In the genomic region with DNA sequence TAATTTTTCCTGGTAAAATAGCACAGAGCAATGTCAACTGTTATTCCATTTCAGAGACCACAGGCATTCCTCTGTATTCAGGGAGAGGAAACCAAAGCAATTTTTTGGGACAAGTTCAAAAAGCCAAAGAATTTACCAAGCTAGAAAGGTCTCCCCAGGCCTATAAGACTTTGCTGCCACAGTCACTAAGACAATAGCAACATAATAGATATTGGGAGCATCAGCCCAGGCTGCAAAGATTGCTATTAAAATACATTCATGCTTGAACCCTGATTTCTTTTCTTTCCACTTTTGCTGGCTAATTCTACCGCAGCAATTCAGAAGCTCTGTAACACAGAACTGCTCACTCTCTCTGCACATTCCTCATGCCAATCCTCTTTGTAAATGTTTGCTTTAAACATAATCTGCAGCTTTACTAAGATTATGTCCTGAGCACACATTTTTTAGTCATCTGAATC, we compare ENCODE assay signal across 12 cellular contexts.
DNase-seq lines count a peak whose midpoint lies in the region; ATAC-seq, FAIRE-seq and TF ChIP-seq lines count a peak whose summit lies in the region.
"Had no signal": no experiment of that assay in that cellular context is flagged by ENCODE, and none has a peak within 500 bp of the region (broad histone marks: within the 10 kb centered on the region; RNA-seq: fewer than 3 reads in every experiment).

No MANE protein-coding gene starts in this region.

- no peak overlapping the region for H3K4me2 ChIP-seq in HepG2 (ENCODE audit: low read depth, low read length)

- no peak overlapping the region for H2AFZ ChIP-seq in HepG2 (ENCODE audit: low read length)

- TF ChIP-seq EP300 in HepG2 (IDR thresholded peaks at IDR 0.05; ENCODE audit: low read depth in 2 of 2, low read length in 2 of 2) (no peak), HepG2 (CRISPR knock-in tag; IDR thresholded peaks at IDR 0.05; ENCODE audit: borderline replicate concordance) (no peak)

- H3K4me3 ChIP-seq in HepG2 (replicated peaks in 1 of 3; ENCODE audit: insufficient read depth in 1 of 3, low read depth in 2 of 3, low read length in 3 of 3) = no peak overlapping the region
- no peak overlapping the region for H3K4me3 ChIP-seq in right lobe of liver
- H3K4me3 ChIP-seq in coronary artery = peak overlapping the region; percentile 7

- peaks cover 2 to 54% of the 10 kb centered on the region in 2 experiments; a peak in 3 of 5 replicates for H3K27me3 ChIP-seq in HepG2 (ENCODE audit: control insufficient read depth in 1 of 2, insufficient read depth in 2 of 2, low read length in 2 of 2)
- H3K27me3 ChIP-seq in right lobe of liver = no peaks in the 10 kb centered on the region

- H3K9me3 ChIP-seq in HepG2 (ENCODE audit: low read length) = no peaks in the 10 kb centered on the region
- H3K9me3 ChIP-seq in right lobe of liver = no peaks in the 10 kb centered on the region

- no peaks in the 10 kb centered on the region for H4K20me1 ChIP-seq in HepG2 (ENCODE audit: insufficient read depth, low read length)

- DNase-seq in HepG2 (ENCODE audit: low spot score) (no peak), right lobe of liver (no peak), coronary artery (ENCODE audit: low spot score) (no peak), NCI-H2227 (lab: John Stamatoyannopoulos, UW; ENCODE audit: unreplicated experiment) (no peak), DMS79 treated with DMSO at 0.1 percent for 48 hours (lab: John Stamatoyannopoulos, UW) (no peak)
- DNase-seq: activated T-cell treated with anti-CD3 and anti-CD28 coated beads, Interleukin-2, amount 50 U/mL, for 48 hours; cortex of kidney; NCI-H1417 treated with DMSO at 0.1 percent for 48 hours; stimulated activated naive B cell treated with anti-CD40 and anti-IgM and Interleukin-4, amounts not matched to agents 10 μg/mL and 1 μg/mL and 100 μg/mL, for 72 hours had no signal

- no peaks in the 10 kb centered on the region for H3K79me2 ChIP-seq in HepG2 (ENCODE audit: insufficient read depth, low read length)

- no peaks in the 10 kb centered on the region for H3K9me3 Mint-ChIP-seq in nephron
- H3K9me3 Mint-ChIP-seq: stimulated activated naive B cell treated with anti-CD40 and anti-IgM and Interleukin-4, amounts not matched to agents 10 μg/mL and 1 μg/mL and 100 μg/mL, for 72 hours had no signal

- ATAC-seq in HepG2 (peak; percentile 54), right lobe of liver (no peak), GM21360 (IDR thresholded peaks at IDR 0.05; ENCODE audit: unreplicated experiment) (no peak), GM21390 (IDR thresholded peaks at IDR 0.05; ENCODE audit: unreplicated experiment) (no peak)
- ATAC-seq: stimulated activated naive B cell treated with anti-CD40 and anti-IgM and Interleukin-4, amounts not matched to agents 10 μg/mL and 1 μg/mL and 100 μg/mL, for 72 hours had no signal

- H3K36me3 ChIP-seq in HepG2 (replicated peaks in 1 of 2; ENCODE audit: control insufficient read depth in 1 of 2, insufficient read depth in 2 of 2, low read length in 2 of 2) = no peaks in the 10 kb centered on the region
- H3K36me3 ChIP-seq in right lobe of liver = no peaks in the 10 kb centered on the region

- H3K4me1 ChIP-seq in HepG2 (ENCODE audit: insufficient read depth, low read length) = peaks cover 40% of the 10 kb centered on the region
- H3K4me1 ChIP-seq in right lobe of liver = no peaks in the 10 kb centered on the region

- no peak for TF ChIP-seq RAD21 in HepG2 (CRISPR knock-in tag; IDR thresholded peaks at IDR 0.05)

- H3K27ac ChIP-seq in HepG2 (ENCODE audit: extremely low read length, insufficient read depth, low read length) (no peak overlapping the region), right lobe of liver (no peak overlapping the region), coronary artery (peak overlapping the region in 1 of 2 donors; percentile 87)

- POLR2A ChIA-PET in HepG2 (lab: Yijun Ruan, JAX) = interaction anchor here (0.6 kb wide), 1 partner anchor 11 kb away, joined by 3 read pairs; no protein-coding TSS in a partner anchor

- no peak overlapping the region for H3K9ac ChIP-seq in HepG2 (ENCODE audit: insufficient read depth, low read depth, low read length)

- no peaks in the 10 kb centered on the region for H3K36me3 Mint-ChIP-seq in nephron (ENCODE audit: low read depth)
- H3K36me3 Mint-ChIP-seq: stimulated activated naive B cell treated with anti-CD40 and anti-IgM and Interleukin-4, amounts not matched to agents 10 μg/mL and 1 μg/mL and 100 μg/mL, for 72 hours had no signal

- CTCF ChIA-PET in HepG2 (lab: Yijun Ruan, JAX; ENCODE audit: low intra/inter-chr PET ratio, low total read pairs) = no interaction called here

- H3K27ac Mint-ChIP-seq in nephron = peak overlapping the region; percentile 47 to 95 (median 93)
- H3K27ac Mint-ChIP-seq: stimulated activated naive B cell treated with anti-CD40 and anti-IgM and Interleukin-4, amounts not matched to agents 10 μg/mL and 1 μg/mL and 100 μg/mL, for 72 hours had no signal

- TF ChIP-seq CTCF in HepG2 (CRISPR knock-in tag; IDR thresholded peaks at IDR 0.05) (no peak), right lobe of liver (IDR thresholded peaks at IDR 0.05) (no peak), coronary artery (IDR thresholded peaks at IDR 0.05) (no peak), nephron (IDR thresholded peaks at IDR 0.05; ENCODE audit: unreplicated experiment in 3 of 3) (no peak)

- no TSS peak for BruUV-seq in HepG2 (replicated peaks; lab: Mats Ljungman, UMichigan)

- no peak for TF ChIP-seq POLR2A in HepG2 (IDR thresholded peaks at IDR 0.05; ENCODE audit: insufficient read depth in 1 of 2, low read depth in 2 of 2, low read length in 2 of 2)
- no peak for TF ChIP-seq POLR2A in right lobe of liver (IDR thresholded peaks at IDR 0.05)

- H3K27me3 Mint-ChIP-seq in nephron (ENCODE audit: low read depth) = peaks cover 5% of the 10 kb centered on the region
- H3K27me3 Mint-ChIP-seq: stimulated activated naive B cell treated with anti-CD40 and anti-IgM and Interleukin-4, amounts not matched to agents 10 μg/mL and 1 μg/mL and 100 μg/mL, for 72 hours had no signal

- H3K4me3 Mint-ChIP-seq in nephron = peak overlapping the region in 2 of 3 experiments; percentile 3 to 6
- H3K4me3 Mint-ChIP-seq: stimulated activated naive B cell treated with anti-CD40 and anti-IgM and Interleukin-4, amounts not matched to agents 10 μg/mL and 1 μg/mL and 100 μg/mL, for 72 hours had no signal

- peaks cover 78% of the 10 kb centered on the region for H3K4me1 Mint-ChIP-seq in nephron

- WGBS in HepG2 (ENCODE audit: low lambda C conversion rate) = 3% methylated on average over 1 of the region's 1 CpG
- WGBS in right lobe of liver (ENCODE audit: insufficient coverage, low coverage, low lambda C conversion rate, missing lambda C conversion rate) = 55% methylated on average over 1 of the region's 1 CpG

- in situ Hi-C loops in HepG2 (cut with HindIII; ENCODE audit: extremely low pct_ligation_motif_present, low pct_unique_long_range_greater_than_20kb) = no loop called here

- FAIRE-seq in HepG2 (lab: Jason Lieb, UNC) = no peak

- intact Hi-C loops in HepG2 (cut with micrococcal nuclease; ENCODE audit: unreplicated experiment) (no loop called here), right lobe of liver (cut with DNase I) (loop anchor here in 1 of 2 donors (10.0 kb wide), 1 partner anchor 131 kb away; no protein-coding TSS in a partner anchor)

TF ChIP-seq in HepG2, 621 proteins besides CTCF, POLR2A, EP300 and RAD21 (continues in another document):
- TF ChIP-seq, protein P1, sequence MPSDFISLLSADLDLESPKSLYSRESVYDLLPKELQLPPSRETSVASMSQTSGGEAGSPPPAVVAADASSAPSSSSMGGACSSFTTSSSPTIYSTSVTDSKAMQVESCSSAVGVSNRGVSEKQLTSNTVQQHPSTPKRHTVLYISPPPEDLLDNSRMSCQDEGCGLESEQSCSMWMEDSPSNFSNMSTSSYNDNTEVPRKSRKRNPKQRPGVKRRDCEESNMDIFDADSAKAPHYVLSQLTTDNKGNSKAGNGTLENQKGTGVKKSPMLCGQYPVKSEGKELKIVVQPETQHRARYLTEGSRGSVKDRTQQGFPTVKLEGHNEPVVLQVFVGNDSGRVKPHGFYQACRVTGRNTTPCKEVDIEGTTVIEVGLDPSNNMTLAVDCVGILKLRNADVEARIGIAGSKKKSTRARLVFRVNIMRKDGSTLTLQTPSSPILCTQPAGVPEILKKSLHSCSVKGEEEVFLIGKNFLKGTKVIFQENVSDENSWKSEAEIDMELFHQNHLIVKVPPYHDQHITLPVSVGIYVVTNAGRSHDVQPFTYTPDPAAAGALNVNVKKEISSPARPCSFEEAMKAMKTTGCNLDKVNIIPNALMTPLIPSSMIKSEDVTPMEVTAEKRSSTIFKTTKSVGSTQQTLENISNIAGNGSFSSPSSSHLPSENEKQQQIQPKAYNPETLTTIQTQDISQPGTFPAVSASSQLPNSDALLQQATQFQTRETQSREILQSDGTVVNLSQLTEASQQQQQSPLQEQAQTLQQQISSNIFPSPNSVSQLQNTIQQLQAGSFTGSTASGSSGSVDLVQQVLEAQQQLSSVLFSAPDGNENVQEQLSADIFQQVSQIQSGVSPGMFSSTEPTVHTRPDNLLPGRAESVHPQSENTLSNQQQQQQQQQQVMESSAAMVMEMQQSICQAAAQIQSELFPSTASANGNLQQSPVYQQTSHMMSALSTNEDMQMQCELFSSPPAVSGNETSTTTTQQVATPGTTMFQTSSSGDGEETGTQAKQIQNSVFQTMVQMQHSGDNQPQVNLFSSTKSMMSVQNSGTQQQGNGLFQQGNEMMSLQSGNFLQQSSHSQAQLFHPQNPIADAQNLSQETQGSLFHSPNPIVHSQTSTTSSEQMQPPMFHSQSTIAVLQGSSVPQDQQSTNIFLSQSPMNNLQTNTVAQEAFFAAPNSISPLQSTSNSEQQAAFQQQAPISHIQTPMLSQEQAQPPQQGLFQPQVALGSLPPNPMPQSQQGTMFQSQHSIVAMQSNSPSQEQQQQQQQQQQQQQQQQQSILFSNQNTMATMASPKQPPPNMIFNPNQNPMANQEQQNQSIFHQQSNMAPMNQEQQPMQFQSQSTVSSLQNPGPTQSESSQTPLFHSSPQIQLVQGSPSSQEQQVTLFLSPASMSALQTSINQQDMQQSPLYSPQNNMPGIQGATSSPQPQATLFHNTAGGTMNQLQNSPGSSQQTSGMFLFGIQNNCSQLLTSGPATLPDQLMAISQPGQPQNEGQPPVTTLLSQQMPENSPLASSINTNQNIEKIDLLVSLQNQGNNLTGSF (CRISPR knock-in tag; IDR thresholded peaks at IDR 0.05) = no peak
- no peak for TF ChIP-seq NR3C1 (CRISPR knock-in tag; IDR thresholded peaks at IDR 0.05)
